1 cellular context compared by ENCODE assay signal in the genomic region with DNA sequence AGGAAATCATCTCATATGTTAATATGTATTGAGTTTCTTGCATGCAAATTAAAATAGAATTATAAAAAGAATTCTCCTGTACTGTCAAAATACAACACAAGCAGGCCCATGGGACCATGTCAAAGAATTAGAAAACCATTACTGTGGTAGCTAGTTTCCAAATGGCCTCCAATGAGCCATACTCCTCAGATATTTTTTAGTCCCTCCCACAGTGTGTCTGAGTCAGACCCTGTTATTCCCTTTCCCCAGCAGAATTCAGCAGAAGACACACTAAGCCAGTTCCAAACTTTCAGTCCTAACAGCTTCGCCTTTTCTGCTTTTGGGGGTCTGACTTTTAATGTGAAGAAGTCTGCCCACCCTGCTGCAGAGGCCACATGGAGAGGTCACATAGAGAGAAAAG.
TF ChIP-seq lines count a peak whose summit lies in the region.

No MANE protein-coding gene starts in this region.

TF ChIP-seq in HepG2, 621 proteins besides CTCF, POLR2A, EP300 and RAD21 (continued from another document):
- TF ChIP-seq, protein P1, sequence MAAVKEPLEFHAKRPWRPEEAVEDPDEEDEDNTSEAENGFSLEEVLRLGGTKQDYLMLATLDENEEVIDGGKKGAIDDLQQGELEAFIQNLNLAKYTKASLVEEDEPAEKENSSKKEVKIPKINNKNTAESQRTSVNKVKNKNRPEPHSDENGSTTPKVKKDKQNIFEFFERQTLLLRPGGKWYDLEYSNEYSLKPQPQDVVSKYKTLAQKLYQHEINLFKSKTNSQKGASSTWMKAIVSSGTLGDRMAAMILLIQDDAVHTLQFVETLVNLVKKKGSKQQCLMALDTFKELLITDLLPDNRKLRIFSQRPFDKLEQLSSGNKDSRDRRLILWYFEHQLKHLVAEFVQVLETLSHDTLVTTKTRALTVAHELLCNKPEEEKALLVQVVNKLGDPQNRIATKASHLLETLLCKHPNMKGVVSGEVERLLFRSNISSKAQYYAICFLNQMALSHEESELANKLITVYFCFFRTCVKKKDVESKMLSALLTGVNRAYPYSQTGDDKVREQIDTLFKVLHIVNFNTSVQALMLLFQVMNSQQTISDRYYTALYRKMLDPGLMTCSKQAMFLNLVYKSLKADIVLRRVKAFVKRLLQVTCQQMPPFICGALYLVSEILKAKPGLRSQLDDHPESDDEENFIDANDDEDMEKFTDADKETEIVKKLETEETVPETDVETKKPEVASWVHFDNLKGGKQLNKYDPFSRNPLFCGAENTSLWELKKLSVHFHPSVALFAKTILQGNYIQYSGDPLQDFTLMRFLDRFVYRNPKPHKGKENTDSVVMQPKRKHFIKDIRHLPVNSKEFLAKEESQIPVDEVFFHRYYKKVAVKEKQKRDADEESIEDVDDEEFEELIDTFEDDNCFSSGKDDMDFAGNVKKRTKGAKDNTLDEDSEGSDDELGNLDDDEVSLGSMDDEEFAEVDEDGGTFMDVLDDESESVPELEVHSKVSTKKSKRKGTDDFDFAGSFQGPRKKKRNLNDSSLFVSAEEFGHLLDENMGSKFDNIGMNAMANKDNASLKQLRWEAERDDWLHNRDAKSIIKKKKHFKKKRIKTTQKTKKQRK (IDR thresholded peaks at IDR 0.05; ENCODE audit: low read length) = no peak
- TF ChIP-seq TOPORS (CRISPR knock-in tag; IDR thresholded peaks at IDR 0.05) (no peak), CEBPB (IDR thresholded peaks at IDR 0.05; ENCODE audit: borderline replicate concordance, low read depth, low read length) (no peak), ZNF34 (CRISPR knock-in tag; IDR thresholded peaks at IDR 0.05; ENCODE audit: borderline replicate concordance) (no peak), ZNF737 (CRISPR knock-in tag; IDR thresholded peaks at IDR 0.05; ENCODE audit: borderline replicate concordance) (no peak), ZNF143 (CRISPR knock-in tag; IDR thresholded peaks at IDR 0.05) (no peak)
- TF ChIP-seq, protein P2, sequence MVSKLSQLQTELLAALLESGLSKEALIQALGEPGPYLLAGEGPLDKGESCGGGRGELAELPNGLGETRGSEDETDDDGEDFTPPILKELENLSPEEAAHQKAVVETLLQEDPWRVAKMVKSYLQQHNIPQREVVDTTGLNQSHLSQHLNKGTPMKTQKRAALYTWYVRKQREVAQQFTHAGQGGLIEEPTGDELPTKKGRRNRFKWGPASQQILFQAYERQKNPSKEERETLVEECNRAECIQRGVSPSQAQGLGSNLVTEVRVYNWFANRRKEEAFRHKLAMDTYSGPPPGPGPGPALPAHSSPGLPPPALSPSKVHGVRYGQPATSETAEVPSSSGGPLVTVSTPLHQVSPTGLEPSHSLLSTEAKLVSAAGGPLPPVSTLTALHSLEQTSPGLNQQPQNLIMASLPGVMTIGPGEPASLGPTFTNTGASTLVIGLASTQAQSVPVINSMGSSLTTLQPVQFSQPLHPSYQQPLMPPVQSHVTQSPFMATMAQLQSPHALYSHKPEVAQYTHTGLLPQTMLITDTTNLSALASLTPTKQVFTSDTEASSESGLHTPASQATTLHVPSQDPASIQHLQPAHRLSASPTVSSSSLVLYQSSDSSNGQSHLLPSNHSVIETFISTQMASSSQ (IDR thresholded peaks at IDR 0.05; ENCODE audit: low read depth) = no peak
- TF ChIP-seq, protein P2 (CRISPR knock-in tag; IDR thresholded peaks at IDR 0.05; ENCODE audit: borderline replicate concordance) = no peak
- TF ChIP-seq, protein P3, sequence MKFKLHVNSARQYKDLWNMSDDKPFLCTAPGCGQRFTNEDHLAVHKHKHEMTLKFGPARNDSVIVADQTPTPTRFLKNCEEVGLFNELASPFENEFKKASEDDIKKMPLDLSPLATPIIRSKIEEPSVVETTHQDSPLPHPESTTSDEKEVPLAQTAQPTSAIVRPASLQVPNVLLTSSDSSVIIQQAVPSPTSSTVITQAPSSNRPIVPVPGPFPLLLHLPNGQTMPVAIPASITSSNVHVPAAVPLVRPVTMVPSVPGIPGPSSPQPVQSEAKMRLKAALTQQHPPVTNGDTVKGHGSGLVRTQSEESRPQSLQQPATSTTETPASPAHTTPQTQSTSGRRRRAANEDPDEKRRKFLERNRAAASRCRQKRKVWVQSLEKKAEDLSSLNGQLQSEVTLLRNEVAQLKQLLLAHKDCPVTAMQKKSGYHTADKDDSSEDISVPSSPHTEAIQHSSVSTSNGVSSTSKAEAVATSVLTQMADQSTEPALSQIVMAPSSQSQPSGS (CRISPR knock-in tag; IDR thresholded peaks at IDR 0.05) = no peak
- TF ChIP-seq, protein P4, sequence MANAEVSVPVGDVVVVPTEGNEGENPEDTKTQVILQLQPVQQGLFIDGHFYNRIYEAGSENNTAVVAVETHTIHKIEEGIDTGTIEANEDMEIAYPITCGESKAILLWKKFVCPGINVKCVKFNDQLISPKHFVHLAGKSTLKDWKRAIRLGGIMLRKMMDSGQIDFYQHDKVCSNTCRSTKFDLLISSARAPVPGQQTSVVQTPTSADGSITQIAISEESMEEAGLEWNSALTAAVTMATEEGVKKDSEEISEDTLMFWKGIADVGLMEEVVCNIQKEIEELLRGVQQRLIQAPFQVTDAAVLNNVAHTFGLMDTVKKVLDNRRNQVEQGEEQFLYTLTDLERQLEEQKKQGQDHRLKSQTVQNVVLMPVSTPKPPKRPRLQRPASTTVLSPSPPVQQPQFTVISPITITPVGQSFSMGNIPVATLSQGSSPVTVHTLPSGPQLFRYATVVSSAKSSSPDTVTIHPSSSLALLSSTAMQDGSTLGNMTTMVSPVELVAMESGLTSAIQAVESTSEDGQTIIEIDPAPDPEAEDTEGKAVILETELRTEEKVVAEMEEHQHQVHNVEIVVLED (CRISPR knock-in tag; IDR thresholded peaks at IDR 0.05; ENCODE audit: borderline replicate concordance) = no peak
